Comparison of ENCODE assay signal across 8 cellular contexts in the genomic region with DNA sequence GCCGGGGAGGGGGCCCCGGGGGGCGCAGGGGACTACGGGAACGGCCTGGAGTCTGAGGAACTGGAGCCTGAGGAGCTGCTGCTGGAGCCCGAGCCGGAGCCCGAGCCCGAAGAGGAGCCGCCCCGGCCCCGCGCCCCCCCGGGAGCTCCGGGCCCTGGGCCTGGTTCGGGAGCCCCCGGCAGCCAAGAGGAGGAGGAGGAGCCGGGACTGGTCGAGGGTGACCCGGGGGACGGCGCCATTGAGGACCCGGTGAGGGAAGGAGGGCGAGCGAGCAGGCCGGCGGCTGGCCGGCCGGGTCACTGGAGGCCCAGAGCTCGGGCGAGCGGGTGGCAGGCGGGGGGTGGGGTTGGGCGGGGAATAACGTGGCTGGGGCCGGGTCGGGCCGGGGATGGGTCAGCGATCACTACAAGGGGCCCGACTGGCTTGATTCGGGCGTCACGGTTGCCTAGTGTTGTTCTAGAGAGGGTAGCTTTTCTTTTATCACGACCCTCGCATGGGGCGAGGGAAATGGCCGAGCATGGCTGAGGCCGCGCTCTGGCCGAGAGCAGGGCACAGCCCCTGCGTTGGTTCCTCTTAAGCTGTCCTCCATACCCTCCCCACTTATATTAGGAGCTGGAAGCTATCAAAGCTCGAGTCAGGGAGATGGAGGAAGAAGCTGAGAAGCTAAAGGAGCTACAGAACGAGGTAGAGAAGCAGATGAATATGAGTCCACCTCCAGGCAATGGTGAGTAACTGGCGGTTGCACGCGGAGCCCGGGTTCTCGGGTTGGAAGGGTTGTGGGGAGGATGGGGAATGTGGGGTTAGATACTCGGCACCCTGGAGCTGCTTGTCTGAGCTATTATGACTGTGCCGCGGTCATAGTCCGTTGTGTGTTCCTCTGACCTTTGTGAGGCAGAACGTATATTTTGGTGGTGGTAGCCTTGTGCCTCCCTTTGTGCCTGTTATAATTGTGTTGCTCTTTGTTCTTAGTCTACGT. TPM values are rescaled to one million over a fixed set of nuclear protein-coding genes. Genes with fewer than 3 reads are reported as not detected.
DNase-seq lines count a peak whose midpoint lies in the region; TF ChIP-seq lines count a peak whose summit lies in the region.

No MANE protein-coding gene starts in this region.

- TF ChIP-seq POLR2A in erythroblast (IDR thresholded peaks at IDR 0.05; ENCODE audit: low read length) = peak; percentile 52

- TF ChIP-seq CTCF in GM10266 (IDR thresholded peaks at IDR 0.05; ENCODE audit: control insufficient read depth, insufficient read depth, low read depth, missing control alignments) (no peak), HFF-Myc (IDR thresholded peaks at IDR 0.05; ENCODE audit: low read depth, low read length, missing control alignments) (no peak)

- DNase-seq in GM10266 (ENCODE audit: extremely low spot score) (peak; percentile 45), HFF-Myc (ENCODE audit: extremely low read depth, low read depth) (no peak), NCI-H2029 treated with DMSO at 0.1 percent for 48 hours (lab: John Stamatoyannopoulos, UW) (peak; percentile 97), erythroblast (lab: John Stamatoyannopoulos, UW) (peak; percentile 67 to 76), myocyte (ENCODE audit: low read depth) (peak; percentile 70), superior temporal gyrus (ENCODE audit: extremely low spot score) (peak; percentile 56), NCI-H128 (lab: John Stamatoyannopoulos, UW; ENCODE audit: unreplicated experiment) (no peak)
- DNase-seq in activated CD8-positive, alpha-beta memory T cell treated with anti-CD3 and anti-CD28 coated beads for 48 hours (ENCODE audit: low read depth in 2 of 3, low spot score in 2 of 3) = peak in 2 of 3 experiments; percentile 26 to 34

- H3K4me3 ChIP-seq in HFF-Myc (replicated peaks; ENCODE audit: low read depth, low read length) = peak overlapping the region; percentile 78

RNA-seq across cellular contexts. Expression of a gene that starts 0.6 kb away (rescaled TPM):
- total RNA-seq in myocyte = 90.2 and 90.5 TPM in 2 replicates
- polyA plus RNA-seq in myocyte (2012) = 159 TPM

RNA-seq across cellular contexts. Expression of a gene that starts 15.2 kb away (rescaled TPM):
- 19.4 and 22.0 TPM in 2 replicates for total RNA-seq in myocyte
- 49.1 TPM for polyA plus RNA-seq in myocyte (2012)

RNA-seq across cellular contexts. Expression of a gene that starts 19.2 kb away (rescaled TPM):
- 6.1 and 8.1 TPM in 2 replicates for total RNA-seq in myocyte
- 9.3 TPM for polyA plus RNA-seq in myocyte (2012)

RNA-seq across cellular contexts. Expression of a gene that starts 30.8 kb away (rescaled TPM):
- total RNA-seq in myocyte = 9.6 and 11.1 TPM in 2 replicates
- 14.2 TPM for polyA plus RNA-seq in myocyte (2012)

RNA-seq across cellular contexts. Expression of a gene that starts 35.9 kb away (rescaled TPM):
- 7.1 and 8.7 TPM in 2 replicates for total RNA-seq in myocyte
- 7.2 TPM for polyA plus RNA-seq in myocyte (2012)

Comparison
In these comparisons a context has a peak if more than half of its experiments do, and no peak if none do; other contexts are left out.
1. DNase-seq: peak in GM10266 (single experiment), NCI-H2029 treated with DMSO at 0.1 percent for 48 hours (single experiment), activated CD8-positive, alpha-beta memory T cell treated with anti-CD3 and anti-CD28 coated beads for 48 hours (2 of 3), erythroblast (2 of 2), myocyte (single experiment) and superior temporal gyrus (single experiment); none in HFF-Myc (single experiment) and NCI-H128 (single experiment).